ENCODE assay signal across 17 cellular contexts in the genomic region with DNA sequence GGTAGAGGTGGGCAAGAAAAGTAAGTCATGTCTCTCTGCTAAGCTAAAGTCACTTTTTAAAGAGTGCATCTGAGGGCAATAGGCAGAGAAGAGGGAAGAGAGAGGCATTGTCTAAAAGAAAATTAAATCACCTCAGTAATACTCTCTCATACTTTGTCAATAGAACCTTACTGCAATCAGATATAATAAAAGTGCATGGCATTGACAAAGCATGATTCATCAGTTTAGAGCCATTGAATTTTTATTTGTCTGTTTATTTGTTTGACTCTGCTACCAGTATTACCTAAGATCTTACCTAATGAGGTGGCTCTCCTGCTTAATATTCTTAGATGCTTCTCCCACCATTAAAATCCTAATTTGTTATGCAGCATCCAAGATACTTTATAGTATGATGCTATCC.
DNase-seq lines count a peak whose midpoint lies in the region; ATAC-seq, FAIRE-seq and TF ChIP-seq lines count a peak whose summit lies in the region.
"Had no signal": no experiment of that assay in that cellular context is flagged by ENCODE, and none has a peak within 500 bp of the region (broad histone marks: within the 10 kb centered on the region; RNA-seq: fewer than 3 reads in every experiment).

No MANE protein-coding gene starts in this region.

- H3K27me3 ChIP-seq in cardiac muscle cell (no peaks in the 10 kb centered on the region), left ventricle myocardium inferior (ENCODE audit: low read depth) (no peaks in the 10 kb centered on the region), bronchial epithelial cell (ENCODE audit: control insufficient read depth, insufficient read depth, low read length) (no peaks in the 10 kb centered on the region)
- H3K27me3 ChIP-seq: BLaER1 had no signal

- no TSS peak for BruUV-seq in OCI-LY7 (replicated peaks; lab: Mats Ljungman, UMichigan)

- H3K4me1 ChIP-seq in cardiac muscle cell (ENCODE audit: low read depth) (peaks cover 10% of the 10 kb centered on the region), left ventricle myocardium inferior (peaks cover 11% of the 10 kb centered on the region), OCI-LY7 (ENCODE audit: insufficient read depth, low read length, poor library complexity, severe bottlenecking) (no peaks in the 10 kb centered on the region)
- H3K4me1 ChIP-seq: BLaER1 had no signal

- no peak for DNase-seq in cardiac muscle cell (ENCODE audit: low read depth in 1 of 2, low spot score in 1 of 2)
- DNase-seq in left ventricle myocardium inferior = no peak
- DNase-seq in bronchial epithelial cell (ENCODE audit: low read depth) = peak; percentile 13
- no peak for DNase-seq in left colon
- no peak for DNase-seq in NCI-H69 (lab: John Stamatoyannopoulos, UW)
- no peak for DNase-seq in OCI-LY7 (ENCODE audit: low spot score)
- no peak for DNase-seq in GM12892 (ENCODE audit: insufficient read length)
- DNase-seq: AML-193; CD4-positive, alpha-beta memory T cell; DMS153; DMS79; GDM1; GOT3; H9 had no signal

- no peak for FAIRE-seq in bronchial epithelial cell (lab: Jason Lieb, UNC)
- FAIRE-seq in GM12892 (lab: Jason Lieb, UNC) = no peak
- FAIRE-seq: A549 had no signal

- H3K36me3 ChIP-seq in cardiac muscle cell (peaks cover 8% of the 10 kb centered on the region), left ventricle myocardium inferior (no peaks in the 10 kb centered on the region), bronchial epithelial cell (ENCODE audit: control insufficient read depth, insufficient read depth, low read length) (no peaks in the 10 kb centered on the region), OCI-LY7 (ENCODE audit: insufficient read depth, low read length) (no peaks in the 10 kb centered on the region)
- H3K36me3 ChIP-seq: BLaER1 had no signal

- POLR2A ChIA-PET in OCI-LY7 (lab: Charles Lee) = interaction anchor here (0.9 to 3.2 kb wide), 2 partner anchors 9 to 12 kb away, joined by 5 to 21 read pairs; no protein-coding TSS in a partner anchor

- H3K4me3 ChIP-seq in cardiac muscle cell (no peak overlapping the region), left ventricle myocardium inferior (no peak overlapping the region), bronchial epithelial cell (ENCODE audit: low read depth, low read length) (no peak overlapping the region), OCI-LY7 (ENCODE audit: low read depth, low read length, poor library complexity, severe bottlenecking) (no peak overlapping the region)
- H3K4me3 ChIP-seq: A549, BLaER1 had no signal

- peak; percentile 50 for ATAC-seq in left colon
- ATAC-seq: A549 had no signal

- H3K4me2 ChIP-seq in OCI-LY7 (ENCODE audit: low read length) = no peak overlapping the region
- H3K4me2 ChIP-seq: A549, BLaER1 had no signal

- H2AFZ ChIP-seq in OCI-LY7 (ENCODE audit: low read length) = no peak overlapping the region

- H3K9me2 ChIP-seq in OCI-LY7 (ENCODE audit: insufficient read depth, low read length) = no peaks in the 10 kb centered on the region

- TF ChIP-seq CTCF in cardiac muscle cell (IDR thresholded peaks at IDR 0.05; ENCODE audit: low read depth, low read length) (no peak), left ventricle myocardium inferior (IDR thresholded peaks at IDR 0.05; ENCODE audit: borderline replicate concordance) (no peak), bronchial epithelial cell (IDR thresholded peaks at IDR 0.05; ENCODE audit: insufficient read depth, low read length, severe bottlenecking) (no peak), OCI-LY7 (conservative IDR thresholded peaks at IDR 0.05; ENCODE audit: low read length) (no peak)

- H4K20me1 ChIP-seq in OCI-LY7 (ENCODE audit: insufficient read depth, low read length) = no peaks in the 10 kb centered on the region
- H4K20me1 ChIP-seq: BLaER1 had no signal

- intact Hi-C loops in left ventricle myocardium inferior (cut with micrococcal nuclease) (loop anchor here (10.0 kb wide), 1 partner anchor 66 kb away; no protein-coding TSS in a partner anchor), left colon (cut with DNase I, micrococcal nuclease) (no loop called here), OCI-LY7 (cut with micrococcal nuclease; ENCODE audit: unreplicated experiment) (no loop called here)

- no peaks in the 10 kb centered on the region for H3K9me3 ChIP-seq in cardiac muscle cell (ENCODE audit: low read depth)
- no peaks in the 10 kb centered on the region for H3K9me3 ChIP-seq in left ventricle myocardium inferior (replicated peaks)
- no peaks in the 10 kb centered on the region for H3K9me3 ChIP-seq in OCI-LY7 (ENCODE audit: low read length)
- H3K9me3 ChIP-seq: A549, BLaER1 had no signal

- no peak for TF ChIP-seq POLR2A in GM12892 (IDR thresholded peaks at IDR 0.05; ENCODE audit: low read depth, low read length)

- H3K27ac ChIP-seq in cardiac muscle cell = peak overlapping the region; percentile 50
- H3K27ac ChIP-seq in left ventricle myocardium inferior (replicated peaks) = no peak overlapping the region
- H3K27ac ChIP-seq in OCI-LY7 (ENCODE audit: low read depth, low read length, poor library complexity, severe bottlenecking) = no peak overlapping the region
- H3K27ac ChIP-seq: 22Rv1, A549, BLaER1 had no signal

- CTCF ChIA-PET in OCI-LY7 (lab: Charles Lee; ENCODE audit: unreplicated experiment) = interaction anchor here (0.6 kb wide), 1 partner anchor 11 kb away, joined by 3 read pairs; no protein-coding TSS in a partner anchor

- no peaks in the 10 kb centered on the region for H3K79me2 ChIP-seq in OCI-LY7 (ENCODE audit: insufficient read depth, low read depth, low read length)
